In the genomic region with DNA sequence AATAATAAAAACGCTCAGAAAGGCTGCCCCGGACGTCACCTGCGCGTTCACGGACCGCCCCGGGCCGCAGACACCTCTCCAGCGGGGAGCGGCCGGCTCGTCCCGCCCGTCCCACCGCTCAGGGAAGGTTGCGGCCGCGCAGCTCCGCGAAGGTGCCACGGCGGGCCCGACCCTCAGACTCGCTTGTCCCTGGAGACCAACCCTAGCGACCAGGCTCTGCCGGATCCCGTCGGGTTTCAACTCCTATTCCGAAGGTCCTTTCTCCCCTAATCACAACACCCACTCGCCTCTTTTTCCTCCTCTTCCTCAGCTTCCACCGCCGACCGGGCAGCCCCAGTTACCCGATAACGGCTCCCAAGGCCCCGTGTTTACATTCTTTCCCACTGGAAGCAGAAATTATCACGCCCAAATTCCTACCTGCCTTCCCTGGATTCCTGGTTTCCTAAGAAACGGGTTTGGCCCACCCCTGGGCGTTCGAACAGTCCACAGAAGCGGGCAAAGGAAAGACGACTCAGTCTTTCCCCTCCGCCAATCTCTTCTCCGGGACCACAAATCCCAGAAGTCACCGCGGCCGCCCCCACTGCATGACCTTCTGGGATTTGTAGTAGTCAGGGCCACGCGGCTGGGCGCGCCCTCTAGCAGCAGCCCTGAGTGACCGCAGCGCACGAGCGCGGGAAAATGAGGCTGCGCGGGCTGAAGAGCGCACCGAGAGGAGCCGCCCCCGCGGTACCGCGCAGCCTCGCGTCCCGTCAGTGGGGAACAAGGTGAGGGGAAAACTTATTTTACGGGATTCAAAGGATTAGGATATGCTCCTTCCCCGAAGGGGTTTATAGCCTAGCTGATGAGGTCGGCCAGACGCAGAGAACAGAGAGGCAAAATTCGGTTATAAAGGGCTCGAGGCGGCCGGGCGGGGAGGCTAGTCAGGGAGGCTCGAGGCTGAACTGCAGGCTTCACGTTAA, we compare ENCODE assay signal across 1 cellular context.
TF ChIP-seq lines count a peak whose summit lies in the region.

A gene with protein sequence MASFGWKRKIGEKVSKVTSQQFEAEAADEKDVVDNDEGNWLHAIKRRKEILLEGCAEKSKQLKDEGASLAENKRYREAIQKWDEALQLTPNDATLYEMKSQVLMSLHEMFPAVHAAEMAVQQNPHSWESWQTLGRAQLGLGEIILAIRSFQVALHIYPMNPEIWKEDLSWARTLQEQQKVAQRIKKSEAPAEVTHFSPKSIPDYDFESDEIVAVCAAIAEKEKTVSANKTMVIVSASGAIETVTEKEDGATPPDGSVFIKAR (minus strand): TSS at position 555 of the 959 bp plus-strand sequence. CDS start 8,943 bp downstream, outside the sequence.

TF ChIP-seq in HepG2, 621 proteins besides CTCF, POLR2A, EP300 and RAD21 (continued from another document and continues in another):
- TF ChIP-seq, protein P1, sequence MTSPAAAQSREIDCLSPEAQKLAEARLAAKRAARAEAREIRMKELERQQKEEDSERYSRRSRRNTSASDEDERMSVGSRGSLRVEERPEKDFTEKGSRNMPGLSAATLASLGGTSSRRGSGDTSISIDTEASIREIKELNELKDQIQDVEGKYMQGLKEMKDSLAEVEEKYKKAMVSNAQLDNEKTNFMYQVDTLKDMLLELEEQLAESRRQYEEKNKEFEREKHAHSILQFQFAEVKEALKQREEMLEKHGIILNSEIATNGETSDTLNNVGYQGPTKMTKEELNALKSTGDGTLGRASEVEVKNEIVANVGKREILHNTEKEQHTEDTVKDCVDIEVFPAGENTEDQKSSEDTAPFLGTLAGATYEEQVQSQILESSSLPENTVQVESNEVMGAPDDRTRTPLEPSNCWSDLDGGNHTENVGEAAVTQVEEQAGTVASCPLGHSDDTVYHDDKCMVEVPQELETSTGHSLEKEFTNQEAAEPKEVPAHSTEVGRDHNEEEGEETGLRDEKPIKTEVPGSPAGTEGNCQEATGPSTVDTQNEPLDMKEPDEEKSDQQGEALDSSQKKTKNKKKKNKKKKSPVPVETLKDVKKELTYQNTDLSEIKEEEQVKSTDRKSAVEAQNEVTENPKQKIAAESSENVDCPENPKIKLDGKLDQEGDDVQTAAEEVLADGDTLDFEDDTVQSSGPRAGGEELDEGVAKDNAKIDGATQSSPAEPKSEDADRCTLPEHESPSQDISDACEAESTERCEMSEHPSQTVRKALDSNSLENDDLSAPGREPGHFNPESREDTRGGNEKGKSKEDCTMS (CRISPR knock-in tag; conservative IDR thresholded peaks at IDR 0.05), result no peak
- TF ChIP-seq, protein P2, sequence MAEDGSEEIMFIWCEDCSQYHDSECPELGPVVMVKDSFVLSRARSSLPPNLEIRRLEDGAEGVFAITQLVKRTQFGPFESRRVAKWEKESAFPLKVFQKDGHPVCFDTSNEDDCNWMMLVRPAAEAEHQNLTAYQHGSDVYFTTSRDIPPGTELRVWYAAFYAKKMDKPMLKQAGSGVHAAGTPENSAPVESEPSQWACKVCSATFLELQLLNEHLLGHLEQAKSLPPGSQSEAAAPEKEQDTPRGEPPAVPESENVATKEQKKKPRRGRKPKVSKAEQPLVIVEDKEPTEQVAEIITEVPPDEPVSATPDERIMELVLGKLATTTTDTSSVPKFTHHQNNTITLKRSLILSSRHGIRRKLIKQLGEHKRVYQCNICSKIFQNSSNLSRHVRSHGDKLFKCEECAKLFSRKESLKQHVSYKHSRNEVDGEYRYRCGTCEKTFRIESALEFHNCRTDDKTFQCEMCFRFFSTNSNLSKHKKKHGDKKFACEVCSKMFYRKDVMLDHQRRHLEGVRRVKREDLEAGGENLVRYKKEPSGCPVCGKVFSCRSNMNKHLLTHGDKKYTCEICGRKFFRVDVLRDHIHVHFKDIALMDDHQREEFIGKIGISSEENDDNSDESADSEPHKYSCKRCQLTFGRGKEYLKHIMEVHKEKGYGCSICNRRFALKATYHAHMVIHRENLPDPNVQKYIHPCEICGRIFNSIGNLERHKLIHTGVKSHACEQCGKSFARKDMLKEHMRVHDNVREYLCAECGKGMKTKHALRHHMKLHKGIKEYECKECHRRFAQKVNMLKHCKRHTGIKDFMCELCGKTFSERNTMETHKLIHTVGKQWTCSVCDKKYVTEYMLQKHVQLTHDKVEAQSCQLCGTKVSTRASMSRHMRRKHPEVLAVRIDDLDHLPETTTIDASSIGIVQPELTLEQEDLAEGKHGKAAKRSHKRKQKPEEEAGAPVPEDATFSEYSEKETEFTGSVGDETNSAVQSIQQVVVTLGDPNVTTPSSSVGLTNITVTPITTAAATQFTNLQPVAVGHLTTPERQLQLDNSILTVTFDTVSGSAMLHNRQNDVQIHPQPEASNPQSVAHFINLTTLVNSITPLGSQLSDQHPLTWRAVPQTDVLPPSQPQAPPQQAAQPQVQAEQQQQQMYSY (CRISPR knock-in tag; IDR thresholded peaks at IDR 0.05), result no peak
- no peak for TF ChIP-seq SCMH1 (CRISPR knock-in tag; IDR thresholded peaks at IDR 0.05; ENCODE audit: borderline replicate concordance)
- no peak for TF ChIP-seq ZFP36L1 (CRISPR knock-in tag; IDR thresholded peaks at IDR 0.05)
- TF ChIP-seq ZNF709 (CRISPR knock-in tag; IDR thresholded peaks at IDR 0.05), result peak; percentile 64
- TF ChIP-seq NFRKB (IDR thresholded peaks at IDR 0.05), result no peak
- TF ChIP-seq, protein P3, sequence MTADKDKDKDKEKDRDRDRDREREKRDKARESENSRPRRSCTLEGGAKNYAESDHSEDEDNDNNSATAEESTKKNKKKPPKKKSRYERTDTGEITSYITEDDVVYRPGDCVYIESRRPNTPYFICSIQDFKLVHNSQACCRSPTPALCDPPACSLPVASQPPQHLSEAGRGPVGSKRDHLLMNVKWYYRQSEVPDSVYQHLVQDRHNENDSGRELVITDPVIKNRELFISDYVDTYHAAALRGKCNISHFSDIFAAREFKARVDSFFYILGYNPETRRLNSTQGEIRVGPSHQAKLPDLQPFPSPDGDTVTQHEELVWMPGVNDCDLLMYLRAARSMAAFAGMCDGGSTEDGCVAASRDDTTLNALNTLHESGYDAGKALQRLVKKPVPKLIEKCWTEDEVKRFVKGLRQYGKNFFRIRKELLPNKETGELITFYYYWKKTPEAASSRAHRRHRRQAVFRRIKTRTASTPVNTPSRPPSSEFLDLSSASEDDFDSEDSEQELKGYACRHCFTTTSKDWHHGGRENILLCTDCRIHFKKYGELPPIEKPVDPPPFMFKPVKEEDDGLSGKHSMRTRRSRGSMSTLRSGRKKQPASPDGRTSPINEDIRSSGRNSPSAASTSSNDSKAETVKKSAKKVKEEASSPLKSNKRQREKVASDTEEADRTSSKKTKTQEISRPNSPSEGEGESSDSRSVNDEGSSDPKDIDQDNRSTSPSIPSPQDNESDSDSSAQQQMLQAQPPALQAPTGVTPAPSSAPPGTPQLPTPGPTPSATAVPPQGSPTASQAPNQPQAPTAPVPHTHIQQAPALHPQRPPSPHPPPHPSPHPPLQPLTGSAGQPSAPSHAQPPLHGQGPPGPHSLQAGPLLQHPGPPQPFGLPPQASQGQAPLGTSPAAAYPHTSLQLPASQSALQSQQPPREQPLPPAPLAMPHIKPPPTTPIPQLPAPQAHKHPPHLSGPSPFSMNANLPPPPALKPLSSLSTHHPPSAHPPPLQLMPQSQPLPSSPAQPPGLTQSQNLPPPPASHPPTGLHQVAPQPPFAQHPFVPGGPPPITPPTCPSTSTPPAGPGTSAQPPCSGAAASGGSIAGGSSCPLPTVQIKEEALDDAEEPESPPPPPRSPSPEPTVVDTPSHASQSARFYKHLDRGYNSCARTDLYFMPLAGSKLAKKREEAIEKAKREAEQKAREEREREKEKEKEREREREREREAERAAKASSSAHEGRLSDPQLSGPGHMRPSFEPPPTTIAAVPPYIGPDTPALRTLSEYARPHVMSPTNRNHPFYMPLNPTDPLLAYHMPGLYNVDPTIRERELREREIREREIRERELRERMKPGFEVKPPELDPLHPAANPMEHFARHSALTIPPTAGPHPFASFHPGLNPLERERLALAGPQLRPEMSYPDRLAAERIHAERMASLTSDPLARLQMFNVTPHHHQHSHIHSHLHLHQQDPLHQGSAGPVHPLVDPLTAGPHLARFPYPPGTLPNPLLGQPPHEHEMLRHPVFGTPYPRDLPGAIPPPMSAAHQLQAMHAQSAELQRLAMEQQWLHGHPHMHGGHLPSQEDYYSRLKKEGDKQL (CRISPR knock-in tag; IDR thresholded peaks at IDR 0.05; ENCODE audit: low read depth), result no peak
- TF ChIP-seq SPEN (CRISPR knock-in tag; IDR thresholded peaks at IDR 0.05; ENCODE audit: low read depth), result peak; percentile 80; the same call in 1 of the 2 replicates
- TF ChIP-seq IKZF4 (CRISPR knock-in tag; IDR thresholded peaks at IDR 0.05; ENCODE audit: borderline replicate concordance, low read depth, not compliant biosample characterization), result no peak
- TF ChIP-seq RBAK (CRISPR knock-in tag; IDR thresholded peaks at IDR 0.05), result no peak
- no peak; the same call in 1 of the 2 replicates for TF ChIP-seq BRCA1 (CRISPR knock-in tag; IDR thresholded peaks at IDR 0.05)
- no peak for TF ChIP-seq SIN3B (IDR thresholded peaks at IDR 0.05; ENCODE audit: low read length)
- TF ChIP-seq ZNF3 (CRISPR knock-in tag; IDR thresholded peaks at IDR 0.05), result no peak
- no peak for TF ChIP-seq ZNF234 (CRISPR knock-in tag; conservative IDR thresholded peaks at IDR 0.05)
- TF ChIP-seq ZNF292 (CRISPR knock-in tag; IDR thresholded peaks at IDR 0.05; ENCODE audit: borderline replicate concordance, low read depth), result no peak
- no peak for TF ChIP-seq NFE2 (CRISPR knock-in tag; IDR thresholded peaks at IDR 0.05)
- TF ChIP-seq KMT2B (CRISPR knock-in tag; IDR thresholded peaks at IDR 0.05), result peak; percentile 75; the same call in 1 of the 2 replicates
- TF ChIP-seq, protein P4, sequence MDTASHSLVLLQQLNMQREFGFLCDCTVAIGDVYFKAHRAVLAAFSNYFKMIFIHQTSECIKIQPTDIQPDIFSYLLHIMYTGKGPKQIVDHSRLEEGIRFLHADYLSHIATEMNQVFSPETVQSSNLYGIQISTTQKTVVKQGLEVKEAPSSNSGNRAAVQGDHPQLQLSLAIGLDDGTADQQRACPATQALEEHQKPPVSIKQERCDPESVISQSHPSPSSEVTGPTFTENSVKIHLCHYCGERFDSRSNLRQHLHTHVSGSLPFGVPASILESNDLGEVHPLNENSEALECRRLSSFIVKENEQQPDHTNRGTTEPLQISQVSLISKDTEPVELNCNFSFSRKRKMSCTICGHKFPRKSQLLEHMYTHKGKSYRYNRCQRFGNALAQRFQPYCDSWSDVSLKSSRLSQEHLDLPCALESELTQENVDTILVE (CRISPR knock-in tag; IDR thresholded peaks at IDR 0.05), result 0 out of 2 replicates have a peak, but pooled peaks have one; percentile 17
- TF ChIP-seq, protein P5, sequence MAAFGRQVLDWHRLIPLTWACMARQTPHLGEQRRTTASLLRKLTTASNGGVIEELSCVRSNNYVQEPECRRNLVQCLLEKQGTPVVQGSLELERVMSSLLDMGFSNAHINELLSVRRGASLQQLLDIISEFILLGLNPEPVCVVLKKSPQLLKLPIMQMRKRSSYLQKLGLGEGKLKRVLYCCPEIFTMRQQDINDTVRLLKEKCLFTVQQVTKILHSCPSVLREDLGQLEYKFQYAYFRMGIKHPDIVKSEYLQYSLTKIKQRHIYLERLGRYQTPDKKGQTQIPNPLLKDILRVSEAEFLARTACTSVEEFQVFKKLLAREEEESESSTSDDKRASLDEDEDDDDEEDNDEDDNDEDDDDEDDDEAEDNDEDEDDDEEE (CRISPR knock-in tag; IDR thresholded peaks at IDR 0.05), result 0 out of 2 replicates have a peak, but pooled peaks have one; percentile 12
- TF ChIP-seq FOXA3 (CRISPR knock-in tag; IDR thresholded peaks at IDR 0.05), result peak; percentile 45
- TF ChIP-seq ZNF724P (CRISPR knock-in tag; IDR thresholded peaks at IDR 0.05; ENCODE audit: borderline replicate concordance), result 0 out of 2 replicates have a peak, but pooled peaks have one; percentile 36
- 0 out of 2 replicates have a peak, but pooled peaks have one; percentile 21 for TF ChIP-seq HMG20A (CRISPR knock-in tag; IDR thresholded peaks at IDR 0.05; ENCODE audit: borderline replicate concordance)
- TF ChIP-seq BRD4 (CRISPR knock-in tag; IDR thresholded peaks at IDR 0.05), result no peak
- TF ChIP-seq, protein P6, sequence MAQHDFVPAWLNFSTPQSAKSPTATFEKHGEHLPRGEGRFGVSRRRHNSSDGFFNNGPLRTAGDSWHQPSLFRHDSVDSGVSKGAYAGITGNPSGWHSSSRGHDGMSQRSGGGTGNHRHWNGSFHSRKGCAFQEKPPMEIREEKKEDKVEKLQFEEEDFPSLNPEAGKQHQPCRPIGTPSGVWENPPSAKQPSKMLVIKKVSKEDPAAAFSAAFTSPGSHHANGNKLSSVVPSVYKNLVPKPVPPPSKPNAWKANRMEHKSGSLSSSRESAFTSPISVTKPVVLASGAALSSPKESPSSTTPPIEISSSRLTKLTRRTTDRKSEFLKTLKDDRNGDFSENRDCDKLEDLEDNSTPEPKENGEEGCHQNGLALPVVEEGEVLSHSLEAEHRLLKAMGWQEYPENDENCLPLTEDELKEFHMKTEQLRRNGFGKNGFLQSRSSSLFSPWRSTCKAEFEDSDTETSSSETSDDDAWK (CRISPR knock-in tag; IDR thresholded peaks at IDR 0.05), result no peak
- TF ChIP-seq ZNF850 (CRISPR knock-in tag; conservative IDR thresholded peaks at IDR 0.05), result no peak
- TF ChIP-seq ZNF501 (CRISPR knock-in tag; IDR thresholded peaks at IDR 0.05), result peak; percentile 85
- TF ChIP-seq TCF7 (IDR thresholded peaks at IDR 0.05; ENCODE audit: low read depth), result no peak
- TF ChIP-seq NCOA2 (CRISPR knock-in tag; IDR thresholded peaks at IDR 0.05), result peak; percentile 54
- TF ChIP-seq, protein P7, sequence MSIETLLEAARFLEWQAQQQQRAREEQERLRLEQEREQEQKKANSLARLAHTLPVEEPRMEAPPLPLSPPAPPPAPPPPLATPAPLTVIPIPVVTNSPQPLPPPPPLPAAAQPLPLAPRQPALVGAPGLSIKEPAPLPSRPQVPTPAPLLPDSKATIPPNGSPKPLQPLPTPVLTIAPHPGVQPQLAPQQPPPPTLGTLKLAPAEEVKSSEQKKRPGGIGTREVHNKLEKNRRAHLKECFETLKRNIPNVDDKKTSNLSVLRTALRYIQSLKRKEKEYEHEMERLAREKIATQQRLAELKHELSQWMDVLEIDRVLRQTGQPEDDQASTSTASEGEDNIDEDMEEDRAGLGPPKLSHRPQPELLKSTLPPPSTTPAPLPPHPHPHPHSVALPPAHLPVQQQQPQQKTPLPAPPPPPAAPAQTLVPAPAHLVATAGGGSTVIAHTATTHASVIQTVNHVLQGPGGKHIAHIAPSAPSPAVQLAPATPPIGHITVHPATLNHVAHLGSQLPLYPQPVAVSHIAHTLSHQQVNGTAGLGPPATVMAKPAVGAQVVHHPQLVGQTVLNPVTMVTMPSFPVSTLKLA (IDR thresholded peaks at IDR 0.05), result peak; percentile 66
